Comparison of ENCODE assay signal across 26 cellular contexts in the genomic region with DNA sequence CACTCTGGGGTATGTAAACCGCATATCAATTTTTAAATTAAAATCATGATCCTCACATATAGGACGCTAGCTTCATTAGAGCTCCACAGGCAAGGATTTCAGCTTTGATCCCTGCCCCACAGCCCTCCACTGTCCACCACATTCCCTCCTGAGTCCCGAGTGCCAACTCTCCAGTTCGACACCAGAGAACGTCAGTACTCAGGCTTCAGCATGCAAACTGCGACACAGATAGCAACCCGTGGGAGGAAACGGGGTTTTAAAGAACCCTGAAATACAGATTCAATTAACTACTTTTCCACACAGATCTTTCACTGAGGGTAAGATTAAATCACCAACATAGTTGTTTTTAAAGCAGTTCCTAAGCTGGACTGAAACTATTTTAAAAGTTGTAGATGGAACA.
"Had no signal": no experiment of that assay in that cellular context is flagged by ENCODE, and none has a peak within 500 bp of the region (broad histone marks: within the 10 kb centered on the region; RNA-seq: fewer than 3 reads in every experiment).

No MANE protein-coding gene starts in this region.

- H3K9me3 ChIP-seq: esophagus muscularis mucosa, heart left ventricle, left lung, neutrophil, prostate gland, right atrium auricular region, spleen had no signal

- H3K27me3 ChIP-seq: foreskin keratinocyte, heart left ventricle, left lung, neutrophil, right atrium auricular region, spleen had no signal

- ATAC-seq: activated CD8-positive, alpha-beta T cell treated with anti-CD3 and anti-CD28 coated beads for 36 hours; activated naive CD8-positive, alpha-beta T cell treated with anti-CD3 and anti-CD28 coated beads, Interleukin-2, amount 50 U/mL, for 24 hours; activated T-cell treated with anti-CD3 and anti-CD28 coated beads, Interleukin-2, amount 50 U/mL, for 4 hours; activated T-helper 17 cell treated with anti-CD3 and anti-CD28 coated beads, Interleukin-2, amount 50 U/mL, for 72 hours; foreskin keratinocyte; heart left ventricle; natural killer cell treated with Interleukin-12 subunit alpha and Interleukin-12 subunit beta and Interleukin-15 and Interleukin-18, amount 100 ng/mL, for 72 hours; T-helper 17 cell had no signal

- H3K36me3 ChIP-seq: esophagus muscularis mucosa, heart left ventricle, left lung, neutrophil, prostate gland, right atrium auricular region, spleen had no signal

- H3K27me3 Mint-ChIP-seq: activated CD8-positive, alpha-beta T cell treated with anti-CD3 and anti-CD28 coated beads for 36 hours had no signal

- H3K36me3 Mint-ChIP-seq: activated naive CD4-positive, alpha-beta T cell treated with anti-CD3 and anti-CD28 coated beads, Interleukin-2, amount 50 U/mL, for 24 hours; natural killer cell treated with Interleukin-12 subunit alpha and Interleukin-12 subunit beta and Interleukin-15 and Interleukin-18, amount 100 ng/mL, for 72 hours had no signal

- DNase-seq: activated CD4-positive, alpha-beta T cell treated with anti-CD3 and anti-CD28 coated beads, Interleukin-2, amount 50 U/mL, for 1 hour; activated CD8-positive, alpha-beta T cell treated with anti-CD3 and anti-CD28 coated beads for 36 hours; activated naive CD8-positive, alpha-beta T cell treated with anti-CD3 and anti-CD28 coated beads, Interleukin-2, amount 50 U/mL, for 24 hours; activated T-cell treated with anti-CD3 and anti-CD28 coated beads, Interleukin-2, amount 50 U/mL, for 4 hours; amygdala; central memory CD4-positive, alpha-beta T cell; effector CD4-positive, alpha-beta T cell; foreskin keratinocyte; heart left ventricle; kidney glomerular epithelial cell; left lung; mesendoderm; spleen; stimulated activated CD4-positive, alpha-beta T cell treated with anti-CD3 and anti-CD28 coated beads, Interleukin-2, amount 100 ng/mL, for 48 hours; stimulated activated naive CD4-positive, alpha-beta T cell treated with Interleukin-2 at 50 U/mL for 16 hours; T-helper 17 cell; trophoblast cell had no signal

- H3K9me3 Mint-ChIP-seq: activated CD8-positive, alpha-beta T cell treated with anti-CD3 and anti-CD28 coated beads for 36 hours; activated naive CD4-positive, alpha-beta T cell treated with anti-CD3 and anti-CD28 coated beads, Interleukin-2, amount 50 U/mL, for 24 hours; activated naive CD8-positive, alpha-beta T cell treated with anti-CD3 and anti-CD28 coated beads, Interleukin-2, amount 50 U/mL, for 24 hours; activated T-cell treated with anti-CD3 and anti-CD28 coated beads, Interleukin-2, amount 50 U/mL, for 4 hours; activated T-helper 17 cell treated with anti-CD3 and anti-CD28 coated beads, Interleukin-2, amount 50 U/mL, for 72 hours; dendritic cell treated with granulocyte-macrophage colony-stimulating factor and Interleukin-4, amounts not matched to agents 40 ng/mL and 50 ng/mL, for 4 days; natural killer cell treated with Interleukin-12 subunit alpha and Interleukin-12 subunit beta and Interleukin-15 and Interleukin-18, amount 100 ng/mL, for 72 hours had no signal

- H3K4me1 ChIP-seq: esophagus muscularis mucosa, heart left ventricle, left lung, prostate gland, right atrium auricular region had no signal

- H3K27ac ChIP-seq: esophagus muscularis mucosa, foreskin keratinocyte, heart left ventricle, neutrophil, prostate gland, right atrium auricular region had no signal

- H3K4me3 Mint-ChIP-seq: activated CD8-positive, alpha-beta T cell treated with anti-CD3 and anti-CD28 coated beads for 36 hours; activated naive CD4-positive, alpha-beta T cell treated with anti-CD3 and anti-CD28 coated beads, Interleukin-2, amount 50 U/mL, for 24 hours; activated naive CD8-positive, alpha-beta T cell treated with anti-CD3 and anti-CD28 coated beads, Interleukin-2, amount 50 U/mL, for 24 hours; activated T-cell treated with anti-CD3 and anti-CD28 coated beads, Interleukin-2, amount 50 U/mL, for 4 hours; activated T-helper 17 cell treated with anti-CD3 and anti-CD28 coated beads, Interleukin-2, amount 50 U/mL, for 72 hours; dendritic cell treated with granulocyte-macrophage colony-stimulating factor and Interleukin-4, amounts not matched to agents 40 ng/mL and 50 ng/mL, for 4 days; natural killer cell treated with Interleukin-12 subunit alpha and Interleukin-12 subunit beta and Interleukin-15 and Interleukin-18, amount 100 ng/mL, for 72 hours; T-helper 17 cell had no signal

- H3K27ac Mint-ChIP-seq: activated CD8-positive, alpha-beta T cell treated with anti-CD3 and anti-CD28 coated beads for 36 hours; activated naive CD4-positive, alpha-beta T cell treated with anti-CD3 and anti-CD28 coated beads, Interleukin-2, amount 50 U/mL, for 24 hours; activated naive CD8-positive, alpha-beta T cell treated with anti-CD3 and anti-CD28 coated beads, Interleukin-2, amount 50 U/mL, for 24 hours; activated T-helper 17 cell treated with anti-CD3 and anti-CD28 coated beads, Interleukin-2, amount 50 U/mL, for 72 hours; dendritic cell treated with granulocyte-macrophage colony-stimulating factor and Interleukin-4, amounts not matched to agents 40 ng/mL and 50 ng/mL, for 4 days; natural killer cell treated with Interleukin-12 subunit alpha and Interleukin-12 subunit beta and Interleukin-15 and Interleukin-18, amount 100 ng/mL, for 72 hours; T-helper 17 cell had no signal

- H3K4me3 ChIP-seq: esophagus muscularis mucosa, heart left ventricle, left lung, lung, prostate gland, right atrium auricular region, spleen had no signal

- H3K4me1 Mint-ChIP-seq: activated naive CD4-positive, alpha-beta T cell treated with anti-CD3 and anti-CD28 coated beads, Interleukin-2, amount 50 U/mL, for 24 hours; activated T-helper 17 cell treated with anti-CD3 and anti-CD28 coated beads, Interleukin-2, amount 50 U/mL, for 72 hours had no signal
